In the genomic region with DNA sequence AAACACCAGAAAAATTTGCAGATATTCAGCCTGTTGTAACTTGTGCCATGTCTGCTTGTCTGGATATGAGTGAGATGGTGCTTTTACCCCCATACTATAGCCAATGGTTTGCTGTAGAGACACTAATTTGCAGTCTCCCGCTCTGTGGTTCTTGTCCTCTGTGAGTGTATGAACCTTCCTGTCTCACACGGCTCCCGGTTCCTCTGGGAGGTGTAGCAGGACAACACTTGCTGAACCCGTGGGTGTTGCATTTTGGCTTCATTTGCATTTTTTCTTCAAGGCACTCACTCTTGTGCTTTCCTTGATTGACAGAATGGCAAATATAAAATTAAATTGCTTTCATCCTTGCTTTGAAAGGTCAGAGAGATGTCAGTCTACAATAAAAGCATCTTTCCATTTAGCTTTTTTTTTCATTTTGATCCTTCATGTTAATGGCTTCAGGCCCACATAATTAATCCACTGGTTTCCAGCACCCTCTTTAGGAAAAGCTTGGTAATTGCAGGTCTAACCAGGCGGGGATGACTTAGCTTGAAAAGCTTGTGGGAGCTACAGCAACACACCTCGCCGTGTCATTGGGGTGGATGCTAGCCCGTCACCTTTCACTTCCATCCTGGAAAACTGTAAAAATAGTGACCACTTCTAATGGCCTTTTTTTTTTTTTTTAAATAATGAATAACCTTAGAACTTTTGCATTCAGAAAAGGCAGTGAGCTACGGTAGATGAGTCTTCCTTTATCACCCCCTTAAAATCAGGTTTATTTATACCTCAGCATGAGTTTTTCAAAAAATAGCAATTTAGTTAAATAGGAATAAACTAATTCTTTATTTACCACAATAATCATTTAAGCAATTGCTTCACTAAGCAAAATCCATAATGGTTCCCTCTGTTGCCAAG, we compare ENCODE assay signal across 8 cellular contexts.
DNase-seq lines count a peak whose midpoint lies in the region; ATAC-seq and TF ChIP-seq lines count a peak whose summit lies in the region.

No MANE protein-coding gene starts in this region.

- peak; percentile 46 for DNase-seq in activated naive CD4-positive, alpha-beta T cell treated with Interleukin-2 at 50 U/mL for 16 hours
- DNase-seq in activated naive CD4-positive, alpha-beta T cell (lab: John Stamatoyannopoulos, UW), result no peak
- peak; percentile 33 for DNase-seq in NCI-H446 treated with DMSO at 0.1 percent for 48 hours (lab: John Stamatoyannopoulos, UW)
- peak; percentile 32 to 49 for DNase-seq in activated CD4-positive, alpha-beta T cell treated with anti-CD3 and anti-CD28 coated beads, Interleukin-2, amount 50 U/mL, for 48 hours
- peak; percentile 79 to 89 for DNase-seq in erythroblast (lab: John Stamatoyannopoulos, UW)
- peak; percentile 38 for DNase-seq in nephron progenitor cell
- DNase-seq in T1000 (lab: John Stamatoyannopoulos, UW), result no peak

- H3K27ac Mint-ChIP-seq in nephron progenitor cell, result peak overlapping the region; percentile 84

- H3K27me3 Mint-ChIP-seq in nephron progenitor cell (ENCODE audit: low read depth, poor library complexity), result no peaks in the 10 kb centered on the region

- TF ChIP-seq POLR2A in erythroblast (IDR thresholded peaks at IDR 0.05; ENCODE audit: low read length), result no peak

- H3K36me3 Mint-ChIP-seq in nephron progenitor cell (ENCODE audit: low read depth), result peaks cover 83% of the 10 kb centered on the region

- ATAC-seq in HG03103 (IDR thresholded peaks at IDR 0.05; ENCODE audit: low read depth, unreplicated experiment), result peak; percentile 82

- H3K4me3 Mint-ChIP-seq in nephron progenitor cell, result no peak overlapping the region

- TF ChIP-seq CTCF in nephron progenitor cell (IDR thresholded peaks at IDR 0.05), result peak; percentile 71

- no peaks in the 10 kb centered on the region for H3K9me3 Mint-ChIP-seq in nephron progenitor cell

- H3K4me1 Mint-ChIP-seq in nephron progenitor cell, result no peaks in the 10 kb centered on the region

Comparison
In these comparisons a context has a peak if more than half of its experiments do, and no peak if none do; other contexts are left out.
1. DNase-seq: peak in activated naive CD4-positive, alpha-beta T cell treated with Interleukin-2 at 50 U/mL for 16 hours (single experiment), NCI-H446 treated with DMSO at 0.1 percent for 48 hours (single experiment), activated CD4-positive, alpha-beta T cell treated with anti-CD3 and anti-CD28 coated beads, Interleukin-2, amount 50 U/mL, for 48 hours (2 of 2), erythroblast (2 of 2) and nephron progenitor cell (single experiment); none in activated naive CD4-positive, alpha-beta T cell (0 of 4) and T1000 (single experiment).